ENCODE assay signal across 26 cellular contexts in genomic region chr4:47752214-47752613, GRCh38.
"Had no signal": no experiment of that assay in that cellular context is flagged by ENCODE, and none has a peak within 500 bp of the region (broad histone marks: within the 10 kb centered on the region; RNA-seq: fewer than 3 reads in every experiment).

No MANE protein-coding gene starts in this region.

- H3K9me3 Mint-ChIP-seq: activated T-cell treated with anti-CD3 and anti-CD28 coated beads, Interleukin-2, amount 50 U/mL, for 72 hours; effector memory CD8-positive, alpha-beta T cell had no signal

- H3K27ac Mint-ChIP-seq: activated T-cell treated with anti-CD3 and anti-CD28 coated beads, Interleukin-2, amount 50 U/mL, for 72 hours; effector memory CD8-positive, alpha-beta T cell; naive B cell; stimulated activated naive B cell treated with anti-CD40 and anti-IgM and Interleukin-4, amounts not matched to agents 10 μg/mL and 1 μg/mL and 100 μg/mL, for 72 hours; T-helper 1 cell treated with Interleukin-12 subunit alpha and Interleukin-12 subunit beta and Interleukin-4 antibody, amounts not matched to agents 30 μg/mL and 1 μg/mL, for 36 hours had no signal

- H3K27ac ChIP-seq: breast epithelium, colonic mucosa, pancreas, prostate gland, suprapubic skin, tibial artery, upper lobe of right lung, VCaP had no signal

- DNase-seq: activated CD4-positive, alpha-beta T cell treated with anti-CD3 and anti-CD28 coated beads for 4 hours; activated CD4-positive, alpha-beta T cell treated with anti-CD3 and anti-CD28 coated beads, Interleukin-2, amount 50 U/mL, for 4 hours; activated naive CD4-positive, alpha-beta T cell; activated T-cell treated with anti-CD3 and anti-CD28 coated beads for 4 hours; activated T-cell treated with anti-CD3 and anti-CD28 coated beads, Interleukin-2, amount 50 U/mL, for 72 hours; cerebellar nuclear complex; colonic mucosa; effector memory CD8-positive, alpha-beta T cell; mammary epithelial cell; naive B cell; nucleus accumbens; pancreas; stimulated activated CD4-positive, alpha-beta T cell treated with anti-CD3 and anti-CD28 coated beads, Interleukin-15, amount 100 ng/mL, for 24 hours; stimulated activated CD4-positive, alpha-beta T cell treated with anti-CD3 and anti-CD28 coated beads, Interleukin-2, amount 100 ng/mL, for 24 hours; stimulated activated naive B cell treated with anti-CD40 and anti-IgM and Interleukin-4, amounts not matched to agents 10 μg/mL and 1 μg/mL and 100 μg/mL, for 72 hours; T-helper 9 cell; tibial artery; upper lobe of right lung had no signal

- H3K9me3 ChIP-seq: colonic mucosa, pancreas, prostate gland, tibial artery, upper lobe of right lung had no signal

- H3K27me3 ChIP-seq: breast epithelium, colonic mucosa, pancreas, suprapubic skin, tibial artery, upper lobe of right lung had no signal

- H3K36me3 Mint-ChIP-seq: naive B cell; stimulated activated naive B cell treated with anti-CD40 and anti-IgM and Interleukin-4, amounts not matched to agents 10 μg/mL and 1 μg/mL and 100 μg/mL, for 72 hours had no signal

- H3K4me1 ChIP-seq: breast epithelium, colonic mucosa, pancreas, prostate gland, suprapubic skin, upper lobe of right lung had no signal

- H3K4me1 Mint-ChIP-seq: naive B cell; neural crest cell; stimulated activated naive B cell treated with anti-CD40 and anti-IgM and Interleukin-4, amounts not matched to agents 10 μg/mL and 1 μg/mL and 100 μg/mL, for 72 hours had no signal

- H3K4me3 Mint-ChIP-seq: activated T-cell treated with anti-CD3 and anti-CD28 coated beads, Interleukin-2, amount 50 U/mL, for 72 hours; effector memory CD8-positive, alpha-beta T cell; naive B cell; neural crest cell; stimulated activated naive B cell treated with anti-CD40 and anti-IgM and Interleukin-4, amounts not matched to agents 10 μg/mL and 1 μg/mL and 100 μg/mL, for 72 hours; T-helper 1 cell treated with Interleukin-12 subunit alpha and Interleukin-12 subunit beta and Interleukin-4 antibody, amounts not matched to agents 30 μg/mL and 1 μg/mL, for 36 hours had no signal

- H3K4me3 ChIP-seq: breast epithelium, colonic mucosa, pancreas, prostate gland, suprapubic skin, tibial artery, upper lobe of right lung had no signal

- ATAC-seq: activated naive CD4-positive, alpha-beta T cell treated with anti-CD3 and anti-CD28 coated beads, Interleukin-2, amount 50 U/mL, for 72 hours; activated T-cell treated with anti-CD3 and anti-CD28 coated beads, Interleukin-2, amount 50 U/mL, for 72 hours; effector memory CD8-positive, alpha-beta T cell; pancreas; stimulated activated naive B cell treated with anti-CD40 and anti-IgM and Interleukin-4, amounts not matched to agents 10 μg/mL and 1 μg/mL and 100 μg/mL, for 72 hours; upper lobe of right lung had no signal

- H3K36me3 ChIP-seq: breast epithelium, colonic mucosa, pancreas, prostate gland, suprapubic skin, tibial artery, upper lobe of right lung had no signal

- FAIRE-seq: pancreas, TTC549 had no signal
